Comparison of ENCODE assay signal across 24 cellular contexts in the genomic region with DNA sequence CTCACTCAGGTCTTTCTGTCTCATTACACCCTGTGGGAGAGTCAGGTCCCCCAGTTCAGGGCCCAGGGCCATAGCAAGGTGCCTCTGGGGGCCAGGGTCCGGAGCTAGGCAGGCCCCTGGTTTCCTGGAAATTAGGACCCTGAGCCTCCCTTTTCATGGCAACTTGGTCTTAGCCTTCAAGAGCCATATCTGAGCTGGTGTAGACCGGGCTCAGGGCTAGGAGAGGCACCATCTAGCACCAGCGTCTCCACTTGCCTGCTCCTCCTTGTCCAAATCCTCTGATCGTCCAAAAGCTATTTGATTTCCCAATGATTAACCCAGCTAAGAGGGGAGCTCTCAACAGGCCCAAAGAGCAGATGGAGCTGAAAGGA. TPM values are rescaled to one million over a fixed set of nuclear protein-coding genes. Genes with fewer than 3 reads are reported as not detected.
DNase-seq lines count a peak whose midpoint lies in the region; ATAC-seq and TF ChIP-seq lines count a peak whose summit lies in the region.
"Had no signal": no experiment of that assay in that cellular context is flagged by ENCODE, and none has a peak within 500 bp of the region (broad histone marks: within the 10 kb centered on the region; RNA-seq: fewer than 3 reads in every experiment).

No MANE protein-coding gene starts in this region.

- POLR2A ChIA-PET in A673 (lab: Charles Lee; ENCODE audit: low non-redundant PET) = no interaction called here

- BruUV-seq in A673 (replicated peaks; lab: Mats Ljungman, UMichigan) = no TSS peak

- no peaks in the 10 kb centered on the region for H3K9me3 Mint-ChIP-seq in neural crest cell
- H3K9me3 Mint-ChIP-seq: natural killer cell treated with Interleukin-12 subunit alpha and Interleukin-12 subunit beta and Interleukin-15 and Interleukin-18, amount 100 ng/mL, for 72 hours; WTC11 had no signal

- TF ChIP-seq CTCF in A673 (conservative IDR thresholded peaks at IDR 0.05; ENCODE audit: low read depth, low read length) (no peak), foreskin keratinocyte (conservative IDR thresholded peaks at IDR 0.05) (no peak), neural crest cell (conservative IDR thresholded peaks at IDR 0.05) (no peak)

- peak overlapping the region; percentile 68 for H3K4me3 Mint-ChIP-seq in neural crest cell
- H3K4me3 Mint-ChIP-seq: activated naive CD8-positive, alpha-beta T cell; immature natural killer cell; natural killer cell treated with Interleukin-12 subunit alpha and Interleukin-12 subunit beta and Interleukin-15 and Interleukin-18, amount 100 ng/mL, for 72 hours had no signal

- H3K4me1 ChIP-seq in A673 (ENCODE audit: insufficient read depth, low read length, poor library complexity, severe bottlenecking) (peaks cover 88% of the 10 kb centered on the region), SJCRH30 (peaks cover 79% of the 10 kb centered on the region), foreskin keratinocyte (peaks cover 21% of the 10 kb centered on the region)
- H3K4me1 ChIP-seq: prostate gland had no signal

- H3K4me1 Mint-ChIP-seq in neural crest cell = peaks cover 57% of the 10 kb centered on the region

- peaks cover 15% of the 10 kb centered on the region for H3K27me3 Mint-ChIP-seq in neural crest cell (ENCODE audit: low read depth)

- H3K9me3 ChIP-seq in A673 (ENCODE audit: low read depth, low read length, poor library complexity, severe bottlenecking) = no peaks in the 10 kb centered on the region
- H3K9me3 ChIP-seq in SJCRH30 (replicated peaks) = no peaks in the 10 kb centered on the region
- H3K9me3 ChIP-seq: prostate gland, stomach had no signal

- H3K36me3 Mint-ChIP-seq in neural crest cell (ENCODE audit: low read depth) = peaks cover 3% of the 10 kb centered on the region
- H3K36me3 Mint-ChIP-seq: activated naive CD8-positive, alpha-beta T cell; immature natural killer cell; natural killer cell treated with Interleukin-12 subunit alpha and Interleukin-12 subunit beta and Interleukin-15 and Interleukin-18, amount 100 ng/mL, for 72 hours had no signal

- H3K36me3 ChIP-seq in A673 (ENCODE audit: insufficient read depth, low read length, poor library complexity, severe bottlenecking) (peaks cover 62% of the 10 kb centered on the region), SJCRH30 (peaks cover 27% of the 10 kb centered on the region)
- H3K36me3 ChIP-seq: prostate gland had no signal

- H3K27ac ChIP-seq in A673 (ENCODE audit: low read depth, low read length, poor library complexity, severe bottlenecking) (peak overlapping the region; percentile 92), SJCRH30 (peak overlapping the region; percentile 34), foreskin keratinocyte (no peak overlapping the region)
- H3K27ac ChIP-seq: prostate gland, stomach had no signal

- H3K27me3 ChIP-seq in A673 (replicated peaks; ENCODE audit: insufficient read depth, low read depth, low read length, poor library complexity) = no peaks in the 10 kb centered on the region
- H3K27me3 ChIP-seq in SJCRH30 = no peaks in the 10 kb centered on the region
- no peaks in the 10 kb centered on the region for H3K27me3 ChIP-seq in foreskin keratinocyte

- peak overlapping the region; percentile 50 for H3K27ac Mint-ChIP-seq in neural crest cell (ENCODE audit: unreplicated experiment)
- H3K27ac Mint-ChIP-seq: activated naive CD8-positive, alpha-beta T cell; immature natural killer cell; natural killer cell treated with Interleukin-12 subunit alpha and Interleukin-12 subunit beta and Interleukin-15 and Interleukin-18, amount 100 ng/mL, for 72 hours; WTC11 had no signal

- H3K4me3 ChIP-seq in A673 (ENCODE audit: low read depth, low read length, poor library complexity, severe bottlenecking) (peak overlapping the region; percentile 30), SJCRH30 (no peak overlapping the region)
- H3K4me3 ChIP-seq: prostate gland, stomach had no signal

- CTCF ChIA-PET in A673 (lab: Charles Lee) = no interaction called here

- no peak for DNase-seq in A673 (ENCODE audit: low spot score)
- no peak for DNase-seq in SJCRH30
- peak in 1 of 2 donors; percentile 30 for DNase-seq in foreskin keratinocyte
- DNase-seq in neural crest cell (ENCODE audit: low read depth, low spot score) = no peak
- DNase-seq in NK-92 (lab: John Stamatoyannopoulos, UW; ENCODE audit: unreplicated experiment) = no peak
- DNase-seq in NCI-H2196 treated with DMSO at 0.1 percent for 48 hours (lab: John Stamatoyannopoulos, UW; ENCODE audit: unreplicated experiment) = no peak
- no peak for DNase-seq in stimulated activated CD4-positive, alpha-beta T cell treated with anti-CD3 and anti-CD28 coated beads, Interleukin-1b, Interleukin-23, amount 100 ng/mL, for 48 hours
- DNase-seq: activated CD4-positive, alpha-beta T cell treated with anti-CD3 and anti-CD28 coated beads, Interleukin-2, amount 50 U/mL, for 1 hour; foreskin fibroblast; immature natural killer cell; Karpas-422; NCI-H1048; NCI-H774; stimulated activated CD8-positive, alpha-beta memory T cell treated with anti-CD3 and anti-CD28 coated beads, Interleukin-4, amount 100 ng/mL, for 48 hours; stomach; T1000 had no signal

- intact Hi-C loops in A673 (cut with micrococcal nuclease; ENCODE audit: unreplicated experiment) = loop anchor here (5.0 kb wide), 1 partner anchor 38 kb away; no protein-coding TSS in a partner anchor

- ATAC-seq in foreskin keratinocyte (peak; percentile 15), GM18520 (IDR thresholded peaks at IDR 0.05; ENCODE audit: unreplicated experiment) (no peak)
- ATAC-seq: left lobe of liver; natural killer cell treated with Interleukin-12 subunit alpha and Interleukin-12 subunit beta and Interleukin-15 and Interleukin-18, amount 100 ng/mL, for 72 hours had no signal

RNA-seq across cellular contexts. Expression of a gene that starts 5.6 kb away (rescaled TPM):
- total RNA-seq in A673 (2021) = 342 and 346 TPM in 2 replicates
- 166 and 176 TPM in 2 replicates for total RNA-seq in SJCRH30 (2014; rRNA removed; shearing (Covaris generic))
- total RNA-seq in foreskin keratinocyte = 150 and 170 TPM in 2 replicates
- polyA plus RNA-seq in foreskin keratinocyte = 172 and 181 TPM in 2 replicates
- total RNA-seq in neural crest cell = 64.2 and 65.8 TPM in 2 replicates
- total RNA-seq: left lobe of liver; mononuclear cell; natural killer cell treated with Interleukin-12 subunit alpha and Interleukin-12 subunit beta and Interleukin-15 and Interleukin-18, amount 100 ng/mL, for 72 hours had no signal
- polyA plus RNA-seq: BJ, immature natural killer cell had no signal
